8 cellular contexts compared by ENCODE assay signal in genomic region chr12:57239587-57240068, GRCh38. TPM values are rescaled to one million over a fixed set of nuclear protein-coding genes. Genes with fewer than 3 reads are reported as not detected.
A peak's percentile ranks its signal among the peaks of the same experiment; 100 is the strongest.
DNase-seq lines count a peak whose midpoint lies in the region; ATAC-seq and TF ChIP-seq lines count a peak whose summit lies in the region.

No MANE protein-coding gene starts in this region.

- H3K4me1 ChIP-seq in esophagus (ENCODE audit: control insufficient read depth in 2 of 2, insufficient read depth in 2 of 2, low read length in 1 of 2) (peaks cover 14 to 50% of the 10 kb centered on the region in 2 donors), skeletal muscle satellite cell (ENCODE audit: control insufficient read depth, insufficient read depth, low read length) (peaks cover 53% of the 10 kb centered on the region), gastroesophageal sphincter (peaks cover 2 to 93% (median 59%) of the 10 kb centered on the region in 3 donors)

- POLR2A ChIA-PET in RWPE1 (lab: Yijun Ruan, JAX; ENCODE audit: low non-redundant PET) = no interaction called here

- TF ChIP-seq CTCF in RWPE1 (conservative IDR thresholded peaks at IDR 0.05; ENCODE audit: low read depth) (no peak), gastroesophageal sphincter (IDR thresholded peaks at IDR 0.05) (no peak)

- ATAC-seq in activated T-cell treated with anti-CD3 and anti-CD28 coated beads, Interleukin-2, amount 50 U/mL, for 4 hours = peak in 1 of 2 donors; percentile 2
- ATAC-seq in gastroesophageal sphincter = no peak

- TF ChIP-seq EP300 in gastroesophageal sphincter (IDR thresholded peaks at IDR 0.05) = no peak

- H3K27me3 Mint-ChIP-seq in activated T-cell treated with anti-CD3 and anti-CD28 coated beads, Interleukin-2, amount 50 U/mL, for 4 hours (ENCODE audit: low read depth) = peaks cover 50% of the 10 kb centered on the region

- peak overlapping the region; percentile 90 for H3K4me3 Mint-ChIP-seq in activated T-cell treated with anti-CD3 and anti-CD28 coated beads, Interleukin-2, amount 50 U/mL, for 4 hours

- DNase-seq in activated T-cell treated with anti-CD3 and anti-CD28 coated beads, Interleukin-2, amount 50 U/mL, for 4 hours = no peak
- DNase-seq in activated T-cell treated with anti-CD3 and anti-CD28 coated beads for 4 hours = no peak
- DNase-seq in RWPE1 (ENCODE audit: low spot score) = no peak
- no peak for DNase-seq in stimulated activated CD4-positive, alpha-beta T cell treated with anti-CD3 and anti-CD28 coated beads, Interleukin-15, amount 100 ng/mL, for 24 hours
- no peak for DNase-seq in effector CD4-positive, alpha-beta T cell

- H3K36me3 ChIP-seq in esophagus (ENCODE audit: control insufficient read depth in 2 of 2, insufficient read depth in 2 of 2, low read length in 1 of 2) (peaks cover 0 to 2% of the 10 kb centered on the region in 2 donors), skeletal muscle satellite cell (ENCODE audit: insufficient read depth, low read length) (peaks cover 10% of the 10 kb centered on the region), gastroesophageal sphincter (peaks cover 0 to 11% of the 10 kb centered on the region in 2 donors)

- H3K9me3 ChIP-seq in esophagus (ENCODE audit: control insufficient read depth in 2 of 2, insufficient read depth in 1 of 2, low read depth in 1 of 2, low read length in 1 of 2) (no peaks in the 10 kb centered on the region), skeletal muscle satellite cell (replicated peaks; ENCODE audit: low read length) (no peaks in the 10 kb centered on the region), gastroesophageal sphincter (no peaks in the 10 kb centered on the region)

- H3K4me1 Mint-ChIP-seq in activated T-cell treated with anti-CD3 and anti-CD28 coated beads, Interleukin-2, amount 50 U/mL, for 4 hours (ENCODE audit: low read depth) = peaks cover 64% of the 10 kb centered on the region

- no peaks in the 10 kb centered on the region for H3K9me3 Mint-ChIP-seq in activated T-cell treated with anti-CD3 and anti-CD28 coated beads, Interleukin-2, amount 50 U/mL, for 4 hours

- H3K27ac ChIP-seq in RWPE1 (peak overlapping the region; percentile 71), esophagus (ENCODE audit: low read depth in 2 of 2, low read length in 1 of 2) (no peak overlapping the region), gastroesophageal sphincter (no peak overlapping the region)

- CTCF ChIA-PET in RWPE1 (lab: Yijun Ruan, JAX) = interaction anchor here (0.6 to 6.5 kb wide), 22 partner anchors 10 to 502 kb away, joined by 3 to 147 read pairs (median 4); partner anchors contain the start of genes NXPH4 and SHMT2

- WGBS in esophagus, 2 donors = 2 to 3% methylated on average over 15 of the region's 15 CpGs
- 5 to 11% methylated on average over 2 to 3 of the region's 15 CpGs for WGBS in gastroesophageal sphincter (ENCODE audit: low coverage in 1 of 2), 2 donors

- no peak for TF ChIP-seq POLR2A in gastroesophageal sphincter (IDR thresholded peaks at IDR 0.05)

- H3K36me3 Mint-ChIP-seq in activated T-cell treated with anti-CD3 and anti-CD28 coated beads, Interleukin-2, amount 50 U/mL, for 4 hours (ENCODE audit: insufficient read depth) = peaks cover 4% of the 10 kb centered on the region

- peaks cover 0 to 9% of the 10 kb centered on the region in 2 donors for H3K27me3 ChIP-seq in esophagus (ENCODE audit: control insufficient read depth in 1 of 2, insufficient read depth in 2 of 2, low read length in 2 of 2)
- H3K27me3 ChIP-seq in skeletal muscle satellite cell (ENCODE audit: control insufficient read depth, insufficient read depth, low read length) = peaks cover 12% of the 10 kb centered on the region
- peaks cover 98% of the 10 kb centered on the region for H3K27me3 ChIP-seq in gastroesophageal sphincter

- H3K9ac ChIP-seq in skeletal muscle satellite cell (ENCODE audit: low read depth, low read length) = peak overlapping the region; percentile 79

- H3K4me3 ChIP-seq in esophagus (ENCODE audit: low read depth in 1 of 2, low read length in 2 of 2) (peak overlapping the region; percentile 23 to 43), skeletal muscle satellite cell (ENCODE audit: low read length) (peak overlapping the region; percentile 85), gastroesophageal sphincter (peak overlapping the region in 1 of 2 donors; percentile 53)

- H3K4me2 ChIP-seq in skeletal muscle satellite cell (ENCODE audit: low read length) = peak overlapping the region; percentile 99

RNA-seq across cellular contexts. Expression of gene SHMT2, which starts 10.1 kb away (rescaled TPM):
- 100 to 1,000 TPM; 373 to 414 (median 383) TPM for total RNA-seq in activated T-cell treated with anti-CD3 and anti-CD28 coated beads, Interleukin-2, amount 50 U/mL, for 4 hours
- 10 to 100 TPM; 19.8 to 69.5 TPM for polyA plus RNA-seq in esophagus
- 240 and 290 TPM in 2 replicates for total RNA-seq in skeletal muscle satellite cell (2012; rRNA removed)
- total RNA-seq in gastroesophageal sphincter = 10 to 100 TPM; 20.5 to 42.4 (median 34.4) TPM

RNA-seq across cellular contexts. Expression of gene STAC3, which starts 11.4 kb away (rescaled TPM):
- 1 to 10 TPM; 1.4 to 2.2 (median 1.7) TPM for total RNA-seq in activated T-cell treated with anti-CD3 and anti-CD28 coated beads, Interleukin-2, amount 50 U/mL, for 4 hours
- polyA plus RNA-seq in esophagus = 1 to 10 TPM in 1 of 2 donors, under 1 TPM in 1; 0.96 to 1.4 TPM
- total RNA-seq in skeletal muscle satellite cell (2012; rRNA removed) = under 0.01 and 4.8 TPM in 2 replicates
- under 1 TPM in 3 of 4 donors, not detected in 1; 0.32 to 0.94 (median 0.35) TPM for total RNA-seq in gastroesophageal sphincter

RNA-seq across cellular contexts. Expression of gene NXPH4, which starts 23.0 kb away (rescaled TPM):
- under 1 TPM in 2 of 3 donors, not detected in 1; 0.20 to 0.24 TPM for total RNA-seq in activated T-cell treated with anti-CD3 and anti-CD28 coated beads, Interleukin-2, amount 50 U/mL, for 4 hours
- 1 to 10 TPM in 1 of 2 donors, under 1 TPM in 1; 0.73 to 1.3 TPM for polyA plus RNA-seq in esophagus
- 1.3 and 2.2 TPM in 2 replicates for total RNA-seq in skeletal muscle satellite cell (2012; rRNA removed)
- 1 to 10 TPM in 1 of 4 donors, not detected in 3; 1.1 TPM for total RNA-seq in gastroesophageal sphincter

Comparison
In these comparisons a context has a peak if more than half of its experiments do, and no peak if none do; other contexts are left out.
1. RNA of gene SHMT2, which starts 10.1 kb away (total RNA-seq): 373 to 414 TPM in activated T-cell treated with anti-CD3 and anti-CD28 coated beads, Interleukin-2, amount 50 U/mL, for 4 hours; 20.5 to 42.4 TPM in gastroesophageal sphincter; every median in the first group is over 4 times any median in the second.